In the genomic region with DNA sequence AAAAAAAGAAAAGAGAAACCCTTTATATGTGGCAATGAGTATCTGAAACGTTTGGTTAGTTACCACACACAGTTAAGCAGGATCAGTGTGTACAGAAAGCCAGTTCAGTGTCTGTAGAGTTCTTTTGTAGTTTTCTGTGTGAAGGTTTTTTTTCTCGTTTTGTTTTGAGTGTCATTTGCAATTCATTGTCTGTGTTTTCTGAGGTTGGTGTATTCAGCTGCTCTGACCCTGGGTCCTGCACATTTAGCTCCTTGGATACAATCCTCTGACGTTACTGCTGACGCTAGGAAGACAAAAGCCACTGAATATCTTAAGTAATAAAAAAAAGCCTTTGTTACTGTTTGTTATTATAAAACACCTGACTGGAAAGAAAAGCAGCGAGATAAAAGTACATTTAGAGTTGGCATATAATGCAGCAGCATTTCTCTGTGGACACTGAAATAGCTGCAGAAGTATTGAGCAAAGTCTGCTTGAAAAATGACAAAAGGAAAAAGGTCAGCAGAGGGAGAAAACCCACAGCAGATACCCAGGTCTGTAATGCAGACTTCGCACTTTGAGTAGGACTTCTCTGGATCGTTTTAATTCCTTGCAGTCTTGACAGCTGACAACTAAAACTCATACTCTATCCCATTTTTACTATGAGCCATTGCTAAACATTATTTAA, we compare ENCODE assay signal across 20 cellular contexts.
DNase-seq lines count a peak whose midpoint lies in the region; ATAC-seq lines count a peak whose summit lies in the region.
"Had no signal": no experiment of that assay in that cellular context is flagged by ENCODE, and none has a peak within 500 bp of the region (broad histone marks: within the 10 kb centered on the region; RNA-seq: fewer than 3 reads in every experiment).

No MANE protein-coding gene starts in this region.

- H3K14ac ChIP-seq in mesenchymal stem cell (ENCODE audit: low read length in 2 of 2) = no peak overlapping the region

- no peaks in the 10 kb centered on the region for H3K27me3 ChIP-seq in mesenchymal stem cell (ENCODE audit: control insufficient read depth in 1 of 2, insufficient read depth in 1 of 2, low read length in 2 of 2)
- H3K27me3 ChIP-seq: Peyer's patch, tibial artery had no signal

- H3K9me3 ChIP-seq in mesenchymal stem cell (ENCODE audit: control insufficient read depth, low read length) = no peaks in the 10 kb centered on the region
- H3K9me3 ChIP-seq: left ventricle myocardium inferior, Peyer's patch, prostate gland, tibial artery had no signal

- H3K9ac ChIP-seq in mesenchymal stem cell (ENCODE audit: low read length) = no peak overlapping the region

- no peak overlapping the region for H4K8ac ChIP-seq in mesenchymal stem cell (ENCODE audit: low read length)

- no peak overlapping the region for H3K4ac ChIP-seq in mesenchymal stem cell (ENCODE audit: low read depth in 1 of 2, low read length in 2 of 2)

- no peak overlapping the region for H3K27ac ChIP-seq in mesenchymal stem cell (ENCODE audit: low read length, poor library complexity, severe bottlenecking)
- H3K27ac ChIP-seq: left ventricle myocardium inferior, Peyer's patch, prostate gland, tibial artery had no signal

- H2BK12ac ChIP-seq in mesenchymal stem cell (ENCODE audit: low read length in 2 of 2) = no peak overlapping the region

- no peak overlapping the region for H2AK5ac ChIP-seq in mesenchymal stem cell (ENCODE audit: low read length, severe bottlenecking)

- no peak overlapping the region for H4K91ac ChIP-seq in mesenchymal stem cell (ENCODE audit: low read length)

- H3K36me3 ChIP-seq in mesenchymal stem cell (ENCODE audit: control insufficient read depth in 1 of 2, insufficient read depth in 2 of 2, low read depth in 1 of 2, low read length in 2 of 2) = peaks cover 2 to 34% of the 10 kb centered on the region in 2 experiments
- H3K36me3 ChIP-seq: prostate gland had no signal

- no peak overlapping the region for H2BK5ac ChIP-seq in mesenchymal stem cell (ENCODE audit: low read depth, low read length, poor library complexity, severe bottlenecking)

- H2BK15ac ChIP-seq in mesenchymal stem cell (ENCODE audit: low read depth, poor library complexity, severe bottlenecking) = no peak overlapping the region

- H2BK120ac ChIP-seq in mesenchymal stem cell (ENCODE audit: low read depth, low read length) = no peak overlapping the region

- no peak overlapping the region for H3K4me3 ChIP-seq in mesenchymal stem cell (ENCODE audit: insufficient read depth in 1 of 2, low read depth in 1 of 2, low read length in 2 of 2)
- H3K4me3 ChIP-seq: K562, left ventricle myocardium inferior, Peyer's patch, prostate gland, tibial artery had no signal

- DNase-seq in NCI-H1417 (lab: John Stamatoyannopoulos, UW) (peak; percentile 34 to 90 (median 56)), NCI-H345 treated with DMSO at 0.1 percent for 48 hours (lab: John Stamatoyannopoulos, UW; ENCODE audit: unreplicated experiment) (peak; percentile 76), dermis blood vessel endothelial cell (peak; percentile 42), retina (peak; percentile 39), mesenchymal stem cell (no peak)
- DNase-seq: activated CD4-positive, alpha-beta T cell treated with anti-CD3 and anti-CD28 coated beads, Interleukin-2, amount 50 U/mL, for 4 hours; activated T-cell treated with anti-CD3 and anti-CD28 coated beads, Interleukin-2, amount 50 U/mL, for 48 hours; GOT3; left ventricle myocardium inferior; NCI-H524 treated with DMSO at 0.1 percent for 48 hours; Peyer's patch; tibial artery had no signal

- H3K18ac ChIP-seq in mesenchymal stem cell (ENCODE audit: low read depth in 1 of 2, low read length in 2 of 2) = no peak overlapping the region

- H2AFZ ChIP-seq in mesenchymal stem cell (ENCODE audit: low read depth, low read length) = no peak overlapping the region

- no peaks in the 10 kb centered on the region for H3K4me1 ChIP-seq in mesenchymal stem cell (ENCODE audit: control insufficient read depth, insufficient read depth, low read depth, low read length)
- H3K4me1 ChIP-seq: left ventricle myocardium inferior, Peyer's patch, prostate gland, tibial artery had no signal

- H3K79me1 ChIP-seq in mesenchymal stem cell (replicated peaks; ENCODE audit: low read length, poor library complexity, severe bottlenecking) = peaks cover 1% of the 10 kb centered on the region

- ATAC-seq in HG03175 (IDR thresholded peaks at IDR 0.05; ENCODE audit: unreplicated experiment) = no peak
- ATAC-seq in HG03460 (IDR thresholded peaks at IDR 0.05; ENCODE audit: unreplicated experiment) = no peak
- ATAC-seq: activated naive CD4-positive, alpha-beta T cell treated with anti-CD3 and anti-CD28 coated beads, Interleukin-2, amount 50 U/mL, for 72 hours; esophagus mucosa; K562; SK-N-SH treated with all-trans-retinoic acid at 6 μM for 48 hours; stimulated activated effector memory CD8-positive, alpha-beta T cell treated with anti-CD3 and anti-CD28 coated beads, Interleukin-12 subunit alpha, Interleukin-12 subunit beta, amount 100 ng/mL, for 72 hours had no signal

- 90% methylated on average over 3 of the region's 7 CpGs for WGBS in mesenchymal stem cell

- no peak overlapping the region for H3K23ac ChIP-seq in mesenchymal stem cell (ENCODE audit: low read length in 2 of 2)

- no peak overlapping the region for H3K4me2 ChIP-seq in mesenchymal stem cell (ENCODE audit: low read length, poor library complexity, severe bottlenecking)
